In genomic region chr1:116067564-116067887, GRCh38 we compare ENCODE assay signal across 12 cellular contexts. TPM values are rescaled to one million over a fixed set of nuclear protein-coding genes. Genes with fewer than 3 reads are reported as not detected.
A peak's percentile ranks its signal among the peaks of the same experiment; 100 is the strongest.
DNase-seq lines count a peak whose midpoint lies in the region; ATAC-seq and TF ChIP-seq lines count a peak whose summit lies in the region.
"Had no signal": no experiment of that assay in that cellular context is flagged by ENCODE, and none has a peak within 500 bp of the region (broad histone marks: within the 10 kb centered on the region; RNA-seq: fewer than 3 reads in every experiment).

No MANE protein-coding gene starts in this region.

- no peak overlapping the region for H3K18ac ChIP-seq in mesenchymal stem cell (ENCODE audit: low read depth in 1 of 2, low read length in 2 of 2)

- H3K27ac ChIP-seq in A673 (ENCODE audit: low read depth, low read length, poor library complexity, severe bottlenecking): peak overlapping the region; percentile 41
- peak overlapping the region; percentile 44 to 59 (median 49) for H3K27ac ChIP-seq in esophagus muscularis mucosa (replicated peaks in 1 of 4)
- peak overlapping the region; percentile 28 for H3K27ac ChIP-seq in mesenchymal stem cell (ENCODE audit: low read length, poor library complexity, severe bottlenecking)
- H3K27ac ChIP-seq: A549 had no signal

- H3K4me3 Mint-ChIP-seq in T-helper 17 cell: no peak overlapping the region
- H3K4me3 Mint-ChIP-seq: neural crest cell; stimulated activated naive CD8-positive, alpha-beta T cell treated with anti-CD3 and anti-CD28 coated beads, Interleukin-15, amount 100 ng/mL, for 72 hours had no signal

- H2BK12ac ChIP-seq in mesenchymal stem cell (ENCODE audit: low read length in 2 of 2): peak overlapping the region in 1 of 2 experiments; percentile 10

- no peak for TF ChIP-seq CTCF in A673 (conservative IDR thresholded peaks at IDR 0.05; ENCODE audit: low read depth, low read length)
- no peak for TF ChIP-seq CTCF in esophagus muscularis mucosa (IDR thresholded peaks at IDR 0.05)

- 55% methylated on average over 2 of the region's 2 CpGs for WGBS in esophagus muscularis mucosa
- WGBS in mesenchymal stem cell: 73% methylated on average over 1 of the region's 2 CpGs

- peaks cover 2% of the 10 kb centered on the region for H3K36me3 Mint-ChIP-seq in T-helper 17 cell (ENCODE audit: low read depth)

- H3K4me2 ChIP-seq in mesenchymal stem cell (ENCODE audit: low read length, poor library complexity, severe bottlenecking): no peak overlapping the region
- H3K4me2 ChIP-seq: A549 had no signal

- no peak overlapping the region for H3K4ac ChIP-seq in mesenchymal stem cell (ENCODE audit: low read depth in 1 of 2, low read length in 2 of 2)

- CTCF ChIA-PET in A673 (lab: Charles Lee): no interaction called here

- no peaks in the 10 kb centered on the region for H3K79me1 ChIP-seq in mesenchymal stem cell (replicated peaks; ENCODE audit: low read length, poor library complexity, severe bottlenecking)

- H3K9me3 ChIP-seq in A673 (ENCODE audit: low read depth, low read length, poor library complexity, severe bottlenecking) (no peaks in the 10 kb centered on the region), MG63 (no peaks in the 10 kb centered on the region), esophagus muscularis mucosa (no peaks in the 10 kb centered on the region), mesenchymal stem cell (ENCODE audit: control insufficient read depth, low read length) (no peaks in the 10 kb centered on the region), T-helper 17 cell (ENCODE audit: control insufficient read depth, low read length, poor library complexity, severe bottlenecking) (no peaks in the 10 kb centered on the region)
- H3K9me3 ChIP-seq: A549 had no signal

- peak overlapping the region; percentile 80 for H3K9ac ChIP-seq in mesenchymal stem cell (ENCODE audit: low read length)

- TF ChIP-seq POLR2A in esophagus muscularis mucosa (IDR thresholded peaks at IDR 0.05; ENCODE audit: low read depth): no peak

- no peaks in the 10 kb centered on the region for H3K27me3 ChIP-seq in A673 (replicated peaks; ENCODE audit: insufficient read depth, low read depth, low read length, poor library complexity)
- no peaks in the 10 kb centered on the region for H3K27me3 ChIP-seq in MG63
- H3K27me3 ChIP-seq in esophagus muscularis mucosa: no peaks in the 10 kb centered on the region
- no peaks in the 10 kb centered on the region for H3K27me3 ChIP-seq in mesenchymal stem cell (ENCODE audit: control insufficient read depth in 1 of 2, insufficient read depth in 1 of 2, low read length in 2 of 2)

- H3K23ac ChIP-seq in mesenchymal stem cell (ENCODE audit: low read length in 2 of 2): no peak overlapping the region

- no peak overlapping the region for H2BK15ac ChIP-seq in mesenchymal stem cell (ENCODE audit: low read depth, poor library complexity, severe bottlenecking)

- POLR2A ChIA-PET in A673 (lab: Charles Lee; ENCODE audit: low non-redundant PET): interaction anchor here (0.6 kb wide), 1 partner anchor 172 kb away, joined by 3 read pairs; no protein-coding TSS in a partner anchor

- no peak overlapping the region for H2AK5ac ChIP-seq in mesenchymal stem cell (ENCODE audit: low read length, severe bottlenecking)

- no peak overlapping the region for H4K8ac ChIP-seq in mesenchymal stem cell (ENCODE audit: low read length)

- no peak overlapping the region for H2BK5ac ChIP-seq in mesenchymal stem cell (ENCODE audit: low read depth, low read length, poor library complexity, severe bottlenecking)

- intact Hi-C loops in A673 (cut with micrococcal nuclease; ENCODE audit: unreplicated experiment): no loop called here
- intact Hi-C loops in esophagus muscularis mucosa (cut with DNase I): no loop called here

- H3K4me3 ChIP-seq in A673 (ENCODE audit: low read depth, low read length, poor library complexity, severe bottlenecking) (no peak overlapping the region), MG63 (no peak overlapping the region), esophagus muscularis mucosa (no peak overlapping the region), mesenchymal stem cell (ENCODE audit: insufficient read depth in 1 of 2, low read depth in 1 of 2, low read length in 2 of 2) (peak overlapping the region in 1 of 2 experiments; percentile 3)
- H3K4me3 ChIP-seq: A549 had no signal

- H3K4me1 ChIP-seq in A673 (ENCODE audit: insufficient read depth, low read length, poor library complexity, severe bottlenecking) (no peaks in the 10 kb centered on the region), esophagus muscularis mucosa (no peaks in the 10 kb centered on the region), mesenchymal stem cell (ENCODE audit: control insufficient read depth, insufficient read depth, low read depth, low read length) (no peaks in the 10 kb centered on the region)
- H3K4me1 ChIP-seq: A549 had no signal

- no peak overlapping the region for H2BK120ac ChIP-seq in mesenchymal stem cell (ENCODE audit: low read depth, low read length)

- H3K27me3 Mint-ChIP-seq in T-helper 17 cell: peaks cover 6% of the 10 kb centered on the region

- no peaks in the 10 kb centered on the region for H3K4me1 Mint-ChIP-seq in T-helper 17 cell
- H3K4me1 Mint-ChIP-seq: neural crest cell had no signal

- TF ChIP-seq EP300 in esophagus muscularis mucosa (IDR thresholded peaks at IDR 0.05): no peak

- H4K91ac ChIP-seq in mesenchymal stem cell (ENCODE audit: low read length): no peak overlapping the region

- no peak overlapping the region for H3K14ac ChIP-seq in mesenchymal stem cell (ENCODE audit: low read length in 2 of 2)

- H2AFZ ChIP-seq in mesenchymal stem cell (ENCODE audit: low read depth, low read length): no peak overlapping the region

- no TSS peak for BruUV-seq in A673 (replicated peaks; lab: Mats Ljungman, UMichigan)

- no peak overlapping the region for H3K27ac Mint-ChIP-seq in T-helper 17 cell
- H3K27ac Mint-ChIP-seq: stimulated activated naive CD8-positive, alpha-beta T cell treated with anti-CD3 and anti-CD28 coated beads, Interleukin-15, amount 100 ng/mL, for 72 hours had no signal

- ATAC-seq in T-helper 17 cell (no peak), HG03159 (IDR thresholded peaks at IDR 0.05; ENCODE audit: unreplicated experiment) (no peak)
- ATAC-seq: A549; stimulated activated naive CD8-positive, alpha-beta T cell treated with anti-CD3 and anti-CD28 coated beads, Interleukin-15, amount 100 ng/mL, for 72 hours had no signal

- DNase-seq in A673 (ENCODE audit: low spot score) (peak; percentile 22), MG63 (peak; percentile 83), esophagus muscularis mucosa (ENCODE audit: extremely low spot score) (no peak), mesenchymal stem cell (peak; percentile 67), T-helper 17 cell (no peak), C1 segment of cervical spinal cord (lab: John Stamatoyannopoulos, UW) (no peak), putamen (ENCODE audit: low spot score) (no peak)
- DNase-seq: stimulated activated naive CD8-positive, alpha-beta T cell treated with anti-CD3 and anti-CD28 coated beads, Interleukin-15, amount 100 ng/mL, for 72 hours had no signal

- H3K36me3 ChIP-seq in A673 (ENCODE audit: insufficient read depth, low read length, poor library complexity, severe bottlenecking): no peaks in the 10 kb centered on the region
- no peaks in the 10 kb centered on the region for H3K36me3 ChIP-seq in MG63
- H3K36me3 ChIP-seq in esophagus muscularis mucosa: peaks cover 0 to 19% (median 0%) of the 10 kb centered on the region in 4 donors
- peaks cover 0 to 56% of the 10 kb centered on the region in 2 experiments for H3K36me3 ChIP-seq in mesenchymal stem cell (ENCODE audit: control insufficient read depth in 1 of 2, insufficient read depth in 2 of 2, low read depth in 1 of 2, low read length in 2 of 2)

RNA-seq across cellular contexts. Expression of gene MAB21L3, which starts 43.7 kb away (rescaled TPM):
- total RNA-seq in A673 (2021): 2.7 and 4.8 TPM in 2 replicates
- 1.3 TPM in 1 of 2 replicates, not detected in the other for total RNA-seq in MG63 (2014; rRNA removed; shearing (Covaris generic); ENCODE audit: low replicate concordance)
- total RNA-seq in esophagus muscularis mucosa: under 1 TPM in 3 of 4 donors, not detected in 1; under 0.01 to 0.17 (median 0.11) TPM
- polyA plus RNA-seq in mesenchymal stem cell (2013, experiment 1 of 2): not detected
- 0.01 TPM for polyA plus RNA-seq in mesenchymal stem cell (2013, experiment 2 of 2)
- total RNA-seq in T-helper 17 cell: not detected
- total RNA-seq: dermis microvascular lymphatic vessel endothelial cell, neural crest cell had no signal

Comparison
In these comparisons a context has a peak if more than half of its experiments do, and no peak if none do; other contexts are left out.
1. DNase-seq: peak in A673 (single experiment), MG63 (single experiment) and mesenchymal stem cell (single experiment); none in esophagus muscularis mucosa (single experiment), T-helper 17 cell (0 of 3), C1 segment of cervical spinal cord (0 of 14) and putamen (single experiment).
2. Peak in every context shown above with its lines, with median percentiles within 50 percentile points of each other: H3K27ac ChIP-seq.